ENCODE assay signal across 8 cellular contexts in the genomic region with DNA sequence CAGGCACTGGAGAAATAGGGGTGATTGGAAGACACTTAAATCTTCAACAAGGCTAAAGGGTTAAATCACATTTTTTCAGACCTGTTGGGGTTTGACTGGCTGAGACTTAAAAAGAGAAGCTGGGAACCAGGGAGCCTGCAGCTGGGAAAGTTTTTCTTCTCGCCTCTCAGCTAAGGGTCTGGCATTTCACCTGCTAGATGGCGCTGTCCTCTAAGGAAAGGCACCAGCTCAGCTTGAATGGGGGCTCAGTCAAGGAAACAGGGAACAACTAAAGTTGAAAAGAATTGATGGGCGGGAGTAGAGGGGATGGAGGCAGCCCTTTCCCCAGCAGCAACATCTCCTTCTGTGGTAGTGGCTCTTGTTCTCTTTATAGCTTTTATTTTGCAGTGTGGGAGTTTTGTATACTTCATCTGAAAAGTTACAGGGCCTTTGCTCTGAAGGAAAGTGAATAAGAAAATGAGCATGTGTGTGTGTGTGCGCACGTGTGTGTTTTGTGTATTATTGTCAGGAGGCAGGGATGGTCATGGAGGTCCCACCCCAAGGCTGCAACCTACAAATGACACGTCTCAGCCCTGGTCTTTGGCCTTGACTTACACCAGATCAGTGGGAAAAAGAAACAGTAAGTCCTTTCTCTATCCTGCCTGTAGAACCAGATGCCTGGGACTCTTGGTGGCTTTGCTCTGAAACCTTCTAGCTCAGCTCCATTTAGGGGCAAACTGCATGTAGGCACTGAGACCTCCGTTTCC.
DNase-seq lines count a peak whose midpoint lies in the region; ATAC-seq and TF ChIP-seq lines count a peak whose summit lies in the region.

No MANE protein-coding gene starts in this region.

- no peak overlapping the region for H3K4me3 Mint-ChIP-seq in activated CD8-positive, alpha-beta memory T cell treated with anti-CD3 and anti-CD28 coated beads, Interleukin-2, amount 10 ng/mL, durations not matched to agents 7 days and 5 days
- no peak overlapping the region for H3K4me3 Mint-ChIP-seq in stimulated activated naive CD8-positive, alpha-beta T cell treated with anti-CD3 and anti-CD28 coated beads, Interleukin-15, amount 100 ng/mL, for 72 hours

- ATAC-seq in activated CD8-positive, alpha-beta memory T cell treated with anti-CD3 and anti-CD28 coated beads, Interleukin-2, amount 10 ng/mL, durations not matched to agents 7 days and 5 days = peak; percentile 47
- ATAC-seq in esophagus mucosa (peak; percentile 48), GM21360 (IDR thresholded peaks at IDR 0.05; ENCODE audit: unreplicated experiment) (no peak)
- ATAC-seq in stimulated activated naive CD8-positive, alpha-beta T cell treated with anti-CD3 and anti-CD28 coated beads, Interleukin-15, amount 100 ng/mL, for 72 hours = peak; percentile 67

- peak; percentile 81 for DNase-seq in DMS53 (lab: John Stamatoyannopoulos, UW)
- DNase-seq in NCI-H69 (lab: John Stamatoyannopoulos, UW) = peak; percentile 87
- DNase-seq in activated CD8-positive, alpha-beta memory T cell treated with anti-CD3 and anti-CD28 coated beads, Interleukin-2, amount 10 ng/mL, durations not matched to agents 7 days and 5 days = peak; percentile 51
- peak; percentile 83 for DNase-seq in myocyte (ENCODE audit: low read depth)
- DNase-seq in stimulated activated naive CD8-positive, alpha-beta T cell treated with anti-CD3 and anti-CD28 coated beads, Interleukin-15, amount 100 ng/mL, for 72 hours = peak; percentile 39

- H3K4me3 ChIP-seq in HEK293 (ENCODE audit: low read depth, low read length) = no peak overlapping the region

- no peaks in the 10 kb centered on the region for H3K9me3 Mint-ChIP-seq in activated CD8-positive, alpha-beta memory T cell treated with anti-CD3 and anti-CD28 coated beads, Interleukin-2, amount 10 ng/mL, durations not matched to agents 7 days and 5 days (ENCODE audit: low read depth)
- no peaks in the 10 kb centered on the region for H3K9me3 Mint-ChIP-seq in stimulated activated naive CD8-positive, alpha-beta T cell treated with anti-CD3 and anti-CD28 coated beads, Interleukin-15, amount 100 ng/mL, for 72 hours

- H3K27me3 Mint-ChIP-seq in activated CD8-positive, alpha-beta memory T cell treated with anti-CD3 and anti-CD28 coated beads, Interleukin-2, amount 10 ng/mL, durations not matched to agents 7 days and 5 days = no peaks in the 10 kb centered on the region
- H3K27me3 Mint-ChIP-seq in stimulated activated naive CD8-positive, alpha-beta T cell treated with anti-CD3 and anti-CD28 coated beads, Interleukin-15, amount 100 ng/mL, for 72 hours = no peaks in the 10 kb centered on the region

- CTCF ChIA-PET in HEK293 (lab: Yijun Ruan, JAX) = interaction anchor here (0.6 to 3.7 kb wide), 39 partner anchors 9 to 957 kb away, joined by 3 to 60 read pairs (median 4); partner anchors contain the start of gene EBF1
- CTCF ChIA-PET in activated CD8-positive, alpha-beta memory T cell treated with anti-CD3 and anti-CD28 coated beads, Interleukin-2, amount 10 ng/mL, durations not matched to agents 7 days and 5 days (lab: Charles Lee) = interaction anchor here (1.0 to 2.1 kb wide), 8 partner anchors 13 to 957 kb away, joined by 3 to 10 read pairs (median 4); no protein-coding TSS in a partner anchor

- peaks cover 15% of the 10 kb centered on the region for H3K4me1 ChIP-seq in HEK293 (ENCODE audit: control insufficient read depth, insufficient read depth, low read length)

- no peaks in the 10 kb centered on the region for H3K36me3 ChIP-seq in HEK293 (ENCODE audit: control insufficient read depth in 2 of 2, insufficient read depth in 1 of 2, low read length in 2 of 2)

- no peaks in the 10 kb centered on the region for H3K36me3 Mint-ChIP-seq in activated CD8-positive, alpha-beta memory T cell treated with anti-CD3 and anti-CD28 coated beads, Interleukin-2, amount 10 ng/mL, durations not matched to agents 7 days and 5 days

- no peaks in the 10 kb centered on the region for H3K4me1 Mint-ChIP-seq in activated CD8-positive, alpha-beta memory T cell treated with anti-CD3 and anti-CD28 coated beads, Interleukin-2, amount 10 ng/mL, durations not matched to agents 7 days and 5 days
- H3K4me1 Mint-ChIP-seq in stimulated activated naive CD8-positive, alpha-beta T cell treated with anti-CD3 and anti-CD28 coated beads, Interleukin-15, amount 100 ng/mL, for 72 hours = no peaks in the 10 kb centered on the region

- peak; percentile 80; the same call in 1 of the 2 replicates for TF ChIP-seq CTCF in HEK293 (tag by site-specific recombination; IDR thresholded peaks at IDR 0.05)

- H3K9me3 ChIP-seq in HEK293 (ENCODE audit: control insufficient read depth, insufficient read depth, low read depth, low read length) = no peaks in the 10 kb centered on the region

- POLR2A ChIA-PET in HEK293 (lab: Yijun Ruan, JAX) = interaction anchor here (0.6 kb wide), 1 partner anchor 514 kb away, joined by 3 read pairs; no protein-coding TSS in a partner anchor

- H3K27ac ChIP-seq in HEK293 (ENCODE audit: extremely low read depth, low read depth, low read length) = peak overlapping the region; percentile 83; the same call in 1 of the 2 replicates

- H3K27ac Mint-ChIP-seq in activated CD8-positive, alpha-beta memory T cell treated with anti-CD3 and anti-CD28 coated beads, Interleukin-2, amount 10 ng/mL, durations not matched to agents 7 days and 5 days = no peak overlapping the region
- no peak overlapping the region for H3K27ac Mint-ChIP-seq in stimulated activated naive CD8-positive, alpha-beta T cell treated with anti-CD3 and anti-CD28 coated beads, Interleukin-15, amount 100 ng/mL, for 72 hours

TF ChIP-seq in HEK293, 187 proteins besides CTCF, POLR2A, EP300 and RAD21:
- TF ChIP-seq, protein P1, sequence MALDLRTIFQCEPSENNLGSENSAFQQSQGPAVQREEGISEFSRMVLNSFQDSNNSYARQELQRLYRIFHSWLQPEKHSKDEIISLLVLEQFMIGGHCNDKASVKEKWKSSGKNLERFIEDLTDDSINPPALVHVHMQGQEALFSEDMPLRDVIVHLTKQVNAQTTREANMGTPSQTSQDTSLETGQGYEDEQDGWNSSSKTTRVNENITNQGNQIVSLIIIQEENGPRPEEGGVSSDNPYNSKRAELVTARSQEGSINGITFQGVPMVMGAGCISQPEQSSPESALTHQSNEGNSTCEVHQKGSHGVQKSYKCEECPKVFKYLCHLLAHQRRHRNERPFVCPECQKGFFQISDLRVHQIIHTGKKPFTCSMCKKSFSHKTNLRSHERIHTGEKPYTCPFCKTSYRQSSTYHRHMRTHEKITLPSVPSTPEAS (tag by site-specific recombination; IDR thresholded peaks at IDR 0.05) = 0 out of 2 replicates have a peak, but pooled peaks have one; percentile 44
- TF ChIP-seq ZBTB48 (tag by site-specific recombination; IDR thresholded peaks at IDR 0.05) (0 out of 2 replicates have a peak, but pooled peaks have one; percentile 43), ZNF658 (tag by site-specific recombination; IDR thresholded peaks at IDR 0.05) (no peak), KLF10 (tag by site-specific recombination; IDR thresholded peaks at IDR 0.05) (0 out of 2 replicates have a peak, but pooled peaks have one; percentile 23), ZNF660 (tag by site-specific recombination; IDR thresholded peaks at IDR 0.05) (peak; percentile 67), ZNF561 (tag by site-specific recombination; IDR thresholded peaks at IDR 0.05; ENCODE audit: borderline replicate concordance) (peak; percentile 76; the same call in 1 of the 2 replicates), ZNF654 (tag by site-specific recombination; IDR thresholded peaks at IDR 0.05; ENCODE audit: low read depth) (peak; percentile 87), ZNF394 (tag by site-specific recombination; IDR thresholded peaks at IDR 0.05; ENCODE audit: borderline replicate concordance) (peak; percentile 64; the same call in 1 of the 2 replicates), ZSCAN30 (tag by site-specific recombination; IDR thresholded peaks at IDR 0.05) (peak; percentile 53), KLF1 (tag by site-specific recombination; IDR thresholded peaks at IDR 0.05) (no peak), PRDM1 (tag by site-specific recombination; IDR thresholded peaks at IDR 0.05) (peak; percentile 28; the same call in 1 of the 2 replicates), ZXDB (tag by site-specific recombination; IDR thresholded peaks at IDR 0.05) (no peak)
- TF ChIP-seq, protein P2, sequence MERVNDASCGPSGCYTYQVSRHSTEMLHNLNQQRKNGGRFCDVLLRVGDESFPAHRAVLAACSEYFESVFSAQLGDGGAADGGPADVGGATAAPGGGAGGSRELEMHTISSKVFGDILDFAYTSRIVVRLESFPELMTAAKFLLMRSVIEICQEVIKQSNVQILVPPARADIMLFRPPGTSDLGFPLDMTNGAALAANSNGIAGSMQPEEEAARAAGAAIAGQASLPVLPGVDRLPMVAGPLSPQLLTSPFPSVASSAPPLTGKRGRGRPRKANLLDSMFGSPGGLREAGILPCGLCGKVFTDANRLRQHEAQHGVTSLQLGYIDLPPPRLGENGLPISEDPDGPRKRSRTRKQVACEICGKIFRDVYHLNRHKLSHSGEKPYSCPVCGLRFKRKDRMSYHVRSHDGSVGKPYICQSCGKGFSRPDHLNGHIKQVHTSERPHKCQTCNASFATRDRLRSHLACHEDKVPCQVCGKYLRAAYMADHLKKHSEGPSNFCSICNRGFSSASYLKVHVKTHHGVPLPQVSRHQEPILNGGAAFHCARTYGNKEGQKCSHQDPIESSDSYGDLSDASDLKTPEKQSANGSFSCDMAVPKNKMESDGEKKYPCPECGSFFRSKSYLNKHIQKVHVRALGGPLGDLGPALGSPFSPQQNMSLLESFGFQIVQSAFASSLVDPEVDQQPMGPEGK (tag by site-specific recombination; IDR thresholded peaks at IDR 0.05) = peak; percentile 55; the same call in 1 of the 2 replicates
- TF ChIP-seq, protein P3, sequence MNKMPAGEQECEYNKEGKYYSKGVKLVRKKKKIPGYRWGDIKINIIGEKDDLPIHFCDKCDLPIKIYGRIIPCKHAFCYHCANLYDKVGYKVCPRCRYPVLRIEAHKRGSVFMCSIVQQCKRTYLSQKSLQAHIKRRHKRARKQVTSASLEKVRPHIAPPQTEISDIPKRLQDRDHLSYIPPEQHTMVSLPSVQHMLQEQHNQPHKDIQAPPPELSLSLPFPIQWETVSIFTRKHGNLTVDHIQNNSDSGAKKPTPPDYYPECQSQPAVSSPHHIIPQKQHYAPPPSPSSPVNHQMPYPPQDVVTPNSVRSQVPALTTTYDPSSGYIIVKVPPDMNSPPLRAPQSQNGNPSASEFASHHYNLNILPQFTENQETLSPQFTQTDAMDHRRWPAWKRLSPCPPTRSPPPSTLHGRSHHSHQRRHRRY (tag by site-specific recombination; IDR thresholded peaks at IDR 0.05) = no peak
